30 cellular contexts compared by ENCODE assay signal in the genomic region with DNA sequence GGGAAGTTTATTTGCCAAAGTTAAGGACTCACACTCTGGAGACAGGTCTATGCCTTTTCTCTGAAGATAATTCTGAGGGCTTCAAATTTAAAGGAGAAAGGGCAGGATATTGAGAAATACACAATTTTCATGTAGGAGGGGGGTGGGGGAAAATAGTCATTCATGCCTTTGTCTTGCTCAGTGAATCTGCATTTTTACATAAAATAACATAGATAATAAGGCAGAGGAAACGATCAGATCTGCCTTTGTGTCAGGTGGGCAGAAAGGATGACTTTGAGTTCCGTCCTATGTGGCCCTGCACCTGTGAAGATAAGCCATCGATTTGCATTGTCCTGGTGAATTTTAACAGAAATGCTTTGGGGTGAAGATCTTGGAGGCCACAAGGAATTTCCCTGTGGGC.
"Had no signal": no experiment of that assay in that cellular context is flagged by ENCODE, and none has a peak within 500 bp of the region (broad histone marks: within the 10 kb centered on the region; RNA-seq: fewer than 3 reads in every experiment).

No MANE protein-coding gene starts in this region.

- H3K4me2 ChIP-seq: hepatocyte had no signal

- H3K9me3 Mint-ChIP-seq: effector memory CD8-positive, alpha-beta T cell; mesothelial cell of epicardium; naive B cell; neural crest cell had no signal

- H3K4me3 ChIP-seq: gastrocnemius medialis, hepatocyte, psoas muscle, transverse colon had no signal

- H3K27me3 Mint-ChIP-seq: effector memory CD8-positive, alpha-beta T cell; naive B cell had no signal

- H3K4me1 ChIP-seq: gastrocnemius medialis, psoas muscle had no signal

- H3K79me2 ChIP-seq: hepatocyte, parathyroid adenoma had no signal

- H3K27me3 ChIP-seq: gastrocnemius medialis, transverse colon had no signal

- FAIRE-seq: astrocyte, keratinocyte had no signal

- H3K4me3 Mint-ChIP-seq: activated T-helper 1 cell treated with anti-CD3 and anti-CD28 coated beads, Interleukin-12 subunit alpha, Interleukin-12 subunit beta, Interleukin-2, Interleukin-4 antibody, amounts not matched to agents 30 ng/mL and 10 ng/mL and 1 ng/mL, durations not matched to agents 14 hours and 24 hours and 36 hours; effector memory CD8-positive, alpha-beta T cell; mesothelial cell of epicardium; neural crest cell; WTC11 had no signal

- H3K27ac ChIP-seq: gastrocnemius medialis, hepatocyte, parathyroid adenoma, psoas muscle, transverse colon had no signal

- H3K36me3 ChIP-seq: gastrocnemius medialis, transverse colon had no signal

- DNase-seq: activated CD4-positive, alpha-beta T cell treated with anti-CD3 and anti-CD28 coated beads for 1 hour; activated CD4-positive, alpha-beta T cell treated with anti-CD3 and anti-CD28 coated beads, Interleukin-2, amount 50 U/mL, for 1 hour; activated gamma-delta T cell; activated naive CD4-positive, alpha-beta T cell treated with anti-CD3 and anti-CD28 coated beads, Interleukin-2, amount 50 U/mL, for 16 hours; amniotic stem cell; caudate nucleus; cortex of kidney; effector memory CD8-positive, alpha-beta T cell; erythroblast; gastrocnemius medialis; glutamatergic neuron; left colon; mammary epithelial cell; naive B cell; nucleus accumbens; psoas muscle; right cardiac atrium; stimulated activated CD4-positive, alpha-beta T cell treated with anti-CD3 and anti-CD28 coated beads, Interleukin-15, amount 100 ng/mL, for 24 hours; stimulated activated CD4-positive, alpha-beta T cell treated with anti-CD3 and anti-CD28 coated beads, Interleukin-2, amount 100 ng/mL, for 24 hours; stimulated activated naive CD4-positive, alpha-beta T cell; T-helper 2 cell; transverse colon had no signal

- H3K36me3 Mint-ChIP-seq: mesothelial cell of epicardium, naive B cell, WTC11 had no signal

- H3K9me3 ChIP-seq: gastrocnemius medialis, psoas muscle, transverse colon had no signal

- ATAC-seq: effector memory CD8-positive, alpha-beta T cell; gastrocnemius medialis; left colon; psoas muscle; WTC11 had no signal

- H3K9ac ChIP-seq: parathyroid adenoma had no signal

- H3K27ac Mint-ChIP-seq: activated T-helper 1 cell treated with anti-CD3 and anti-CD28 coated beads, Interleukin-12 subunit alpha, Interleukin-12 subunit beta, Interleukin-2, Interleukin-4 antibody, amounts not matched to agents 30 ng/mL and 10 ng/mL and 1 ng/mL, durations not matched to agents 14 hours and 24 hours and 36 hours; effector memory CD8-positive, alpha-beta T cell; mesothelial cell of epicardium had no signal

- H2AFZ ChIP-seq: hepatocyte, parathyroid adenoma had no signal
